Comparison of ENCODE assay signal across 12 cellular contexts in the genomic region with DNA sequence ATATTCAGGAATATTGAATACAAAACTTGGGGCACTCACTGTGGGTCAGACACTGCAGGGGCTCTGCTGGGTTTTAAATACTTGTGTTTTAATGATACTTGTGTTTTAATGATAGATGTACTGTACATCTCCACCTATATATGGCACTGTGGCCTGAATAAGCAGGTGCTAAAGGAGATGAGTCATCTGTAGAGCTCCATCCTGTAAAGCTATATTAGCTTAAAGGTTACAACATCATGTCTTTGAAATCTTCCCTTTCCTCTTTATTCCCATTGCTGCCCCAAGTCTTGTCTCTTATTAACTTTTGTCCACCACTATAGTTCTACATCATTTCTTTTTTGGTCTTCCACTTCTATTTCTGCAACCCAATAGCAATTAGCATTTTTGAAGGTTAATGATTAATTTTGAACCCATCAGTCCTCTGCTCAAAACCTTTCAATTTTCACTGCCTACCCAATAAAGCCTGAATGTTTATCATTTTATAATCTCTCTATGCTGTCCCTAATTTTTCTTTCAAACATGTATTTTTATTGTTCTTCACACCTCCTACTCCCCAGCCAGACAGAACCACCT.
DNase-seq lines count a peak whose midpoint lies in the region; ATAC-seq and TF ChIP-seq lines count a peak whose summit lies in the region.
"Had no signal": no experiment of that assay in that cellular context is flagged by ENCODE, and none has a peak within 500 bp of the region (broad histone marks: within the 10 kb centered on the region; RNA-seq: fewer than 3 reads in every experiment).

No MANE protein-coding gene starts in this region.

- no peaks in the 10 kb centered on the region for H3K27me3 ChIP-seq in spleen (replicated peaks in 1 of 7)

- no peak overlapping the region for H3K4me3 ChIP-seq in spleen

- no peaks in the 10 kb centered on the region for H3K9me3 ChIP-seq in spleen

- DNase-seq in glomerular visceral epithelial cell (ENCODE audit: extremely low spot score) (peak; percentile 33), spleen (no peak), AG08396 (ENCODE audit: low spot score) (no peak), posterior vena cava (ENCODE audit: low spot score) (no peak)
- DNase-seq: activated T-cell treated with anti-CD3 and anti-CD28 coated beads for 4 hours, Karpas-422, NCI-H524, T-cell had no signal

- no peaks in the 10 kb centered on the region for H3K36me3 ChIP-seq in spleen

- intact Hi-C loops in spleen (cut with DNase I; ENCODE audit: low total_unique reads): no loop called here
- intact Hi-C loops in posterior vena cava (cut with DNase I): no loop called here

- ATAC-seq in GM19043 (IDR thresholded peaks at IDR 0.05; ENCODE audit: low read depth, unreplicated experiment) (peak; percentile 95), HG02610 (IDR thresholded peaks at IDR 0.05; ENCODE audit: unreplicated experiment) (peak; percentile 82), HG03469 (IDR thresholded peaks at IDR 0.05; ENCODE audit: unreplicated experiment) (peak; percentile 91), SK-N-SH treated with all-trans-retinoic acid at 6 μM for 48 hours (no peak)
- ATAC-seq: T-cell had no signal

- TF ChIP-seq POLR2A in spleen (IDR thresholded peaks at IDR 0.05): no peak

- no peaks in the 10 kb centered on the region for H3K4me1 ChIP-seq in spleen

- no peak for TF ChIP-seq CTCF in spleen (IDR thresholded peaks at IDR 0.05 in 8 of 11, conservative IDR thresholded peaks at IDR 0.05 in 3 of 11)

- H3K27ac ChIP-seq in spleen: no peak overlapping the region

TF ChIP-seq in SK-N-SH treated with all-trans-retinoic acid at 6 μM for 48 hours, 23 proteins besides CTCF, POLR2A, EP300 and RAD21:
- TF ChIP-seq ZFP30 (CRISPR knock-in tag; IDR thresholded peaks at IDR 0.05): no peak
- no peak for TF ChIP-seq RARB (CRISPR knock-in tag; IDR thresholded peaks at IDR 0.05)
- no peak for TF ChIP-seq GLIS3 (CRISPR knock-in tag; IDR thresholded peaks at IDR 0.05)
- no peak for TF ChIP-seq SNAI2 (CRISPR knock-in tag; IDR thresholded peaks at IDR 0.05)
- TF ChIP-seq ESRRG (CRISPR knock-in tag; IDR thresholded peaks at IDR 0.05): no peak
